8 cellular contexts compared by ENCODE assay signal in genomic region chr17:75323043-75323591, GRCh38. TPM values are rescaled to one million over a fixed set of nuclear protein-coding genes. Genes with fewer than 3 reads are reported as not detected.
DNase-seq lines count a peak whose midpoint lies in the region; ATAC-seq, FAIRE-seq and TF ChIP-seq lines count a peak whose summit lies in the region.

No MANE protein-coding gene starts in this region.

- TF ChIP-seq EP300 in GM12878 (IDR thresholded peaks at IDR 0.05; ENCODE audit: borderline replicate concordance in 1 of 2, control insufficient read depth in 1 of 2, low read depth in 2 of 2, low read length in 2 of 2) = no peak

- H3K27ac ChIP-seq in GM12878 (ENCODE audit: control insufficient read depth, insufficient read depth) = peak overlapping the region; percentile 78

- no peak overlapping the region for H3K4me3 ChIP-seq in GM12878

- peaks cover 29 to 34% of the 10 kb centered on the region in 2 experiments for H3K36me3 ChIP-seq in GM12878 (ENCODE audit: control insufficient read depth in 2 of 2, insufficient read depth in 2 of 2, low read length in 1 of 2)

- CTCF ChIA-PET in GM12878 (lab: Yijun Ruan, JAX) = interaction anchor here (0.6 to 13.8 kb wide), 24 partner anchors 9 to 99 kb away, joined by 3 to 182 read pairs (median 8); partner anchors contain the start of genes GRB2, MIF4GD and SLC25A19

- no peak for TF ChIP-seq POLR2A in GM12878 (IDR thresholded peaks at IDR 0.05; ENCODE audit: low read depth, low read length)

- RAD21 ChIA-PET in GM12878 (lab: Charles Lee; ENCODE audit: unreplicated experiment) = interaction anchor here (0.6 to 16.3 kb wide), 22 partner anchors 13 to 361 kb away, joined by 3 to 364 read pairs (median 6); partner anchors contain the start of genes GRB2, MIF4GD and SLC25A19

- H3K27me3 ChIP-seq in GM12878 (replicated peaks in 1 of 2; ENCODE audit: control insufficient read depth in 2 of 2, insufficient read depth in 2 of 2, low read length in 1 of 2) = no peaks in the 10 kb centered on the region

- peak; percentile 90 for DNase-seq in activated gamma-delta T cell treated with Interleukin-2 at 50 U/mL for 16 hours
- no peak for DNase-seq in activated gamma-delta T cell (lab: John Stamatoyannopoulos, UW)
- DNase-seq in NCI-H2107 treated with DMSO at 0.1 percent for 48 hours (lab: John Stamatoyannopoulos, UW; ENCODE audit: unreplicated experiment) = peak; percentile 54
- no peak for DNase-seq in GM12878 (ENCODE audit: low read depth, low spot score)
- DNase-seq in hypothalamus (lab: John Stamatoyannopoulos, UW) = peak in 48 of 51 donors; percentile 13 to 91 (median 64)
- DNase-seq in smooth muscle cell of the brain vasculature (ENCODE audit: low read depth, low spot score) = peak; percentile 70

- peak overlapping the region; percentile 10; the same call in 1 of the 2 replicates for H3K9ac ChIP-seq in GM12878 (ENCODE audit: control insufficient read depth, insufficient read depth, low read length)

- TF ChIP-seq RAD21 in GM12878 (IDR thresholded peaks at IDR 0.05; ENCODE audit: insufficient read depth, low read depth, low read length) = peak; percentile 87

- intact Hi-C loops in GM12878 (cut with micrococcal nuclease; ENCODE audit: unreplicated experiment) = loop anchor here (1.0 to 5.0 kb wide), 2 partner anchors 36 to 81 kb away; partner anchors contain the start of gene SLC25A19

- no peaks in the 10 kb centered on the region for H3K9me3 ChIP-seq in GM12878 (replicated peaks; ENCODE audit: control insufficient read depth, insufficient read depth, low read length)

- POLR2A ChIA-PET in GM12878 (lab: Charles Lee) = interaction anchor here (0.6 to 13.4 kb wide), 19 partner anchors 11 to 83 kb away, joined by 3 to 255 read pairs (median 6); partner anchors contain the start of genes GRB2 and SLC25A19

- H2AFZ ChIP-seq in GM12878 (ENCODE audit: control insufficient read depth, low read depth, low read length) = no peak overlapping the region

- no TSS peak for BruUV-seq in GM12878 (replicated peaks; lab: Mats Ljungman, UMichigan)

- peaks cover 62% of the 10 kb centered on the region for H3K4me1 ChIP-seq in GM12878 (ENCODE audit: control insufficient read depth, insufficient read depth, low read length)

- ATAC-seq in GM12878 = peak; percentile 66
- ATAC-seq in GM21576 (IDR thresholded peaks at IDR 0.05; ENCODE audit: unreplicated experiment) = no peak

- FAIRE-seq in TTC549 (lab: Jason Lieb, UNC) (peak; percentile 15), GM12878 (lab: Jason Lieb, UNC) (peak; percentile 65)

- SMC1A ChIA-PET in GM12878 (lab: Charles Lee; ENCODE audit: uncharacterized antibody, unreplicated experiment) = interaction anchor here (0.7 to 13.5 kb wide), 19 partner anchors 13 to 209 kb away, joined by 3 to 243 read pairs (median 16); partner anchors contain the start of genes GRB2 and SLC25A19

- H3K79me2 ChIP-seq in GM12878 (ENCODE audit: control insufficient read depth, insufficient read depth, low read length) = peaks cover 52% of the 10 kb centered on the region

- WGBS in GM12878 (ENCODE audit: insufficient coverage, insufficient replicate concordance, low lambda C conversion rate, missing lambda C conversion rate) = 16% methylated on average over 6 of the region's 6 CpGs

- no peaks in the 10 kb centered on the region for H4K20me1 ChIP-seq in GM12878 (ENCODE audit: control insufficient read depth, insufficient read depth)

- in situ Hi-C loops in GM12878 (cut with MboI) = no loop called here

- H3K4me2 ChIP-seq in GM12878 (ENCODE audit: control insufficient read depth, insufficient read depth) = peak overlapping the region; percentile 21

- peak; percentile 68 to 77 (median 76); a peak in 5 of 6 replicates for TF ChIP-seq CTCF in GM12878 (IDR thresholded peaks at IDR 0.05 in 2 of 3, conservative IDR thresholded peaks at IDR 0.05 in 1 of 3; ENCODE audit: control insufficient read depth in 2 of 3, extremely low read depth in 1 of 3, insufficient read depth in 1 of 3, low read depth in 3 of 3, low read length in 3 of 3)

TF ChIP-seq in GM12878, 131 proteins besides CTCF, POLR2A, EP300 and RAD21 (continues in another document):
- no peak for TF ChIP-seq MYC (IDR thresholded peaks at IDR 0.05; ENCODE audit: insufficient read depth, insufficient read length, insufficient replicate concordance, low read length, severe bottlenecking)
- TF ChIP-seq SP1 (IDR thresholded peaks at IDR 0.05; ENCODE audit: low read depth, low read length) = no peak
- no peak for TF ChIP-seq HDAC2 (IDR thresholded peaks at IDR 0.05)
- no peak for TF ChIP-seq NR2C2 (IDR thresholded peaks at IDR 0.05; ENCODE audit: borderline replicate concordance, control insufficient read depth, insufficient read length, low read depth)
- no peak for TF ChIP-seq MTA3 (IDR thresholded peaks at IDR 0.05; ENCODE audit: borderline replicate concordance, low read length)
- no peak for TF ChIP-seq ZZZ3 (IDR thresholded peaks at IDR 0.05; ENCODE audit: control insufficient read depth, insufficient read length, low read depth)
- TF ChIP-seq FOXK2 (IDR thresholded peaks at IDR 0.05) = no peak
- no peak for TF ChIP-seq POU2F2 (IDR thresholded peaks at IDR 0.05; ENCODE audit: borderline replicate concordance, low read depth, low read length)
- no peak for TF ChIP-seq ZNF274 (IDR thresholded peaks at IDR 0.05; ENCODE audit: insufficient read depth, insufficient read length)
- no peak for TF ChIP-seq SMAD1 (IDR thresholded peaks at IDR 0.05; ENCODE audit: low read depth, partially characterized antibody)
- no peak for TF ChIP-seq PAX5 (IDR thresholded peaks at IDR 0.05; ENCODE audit: borderline replicate concordance, low read depth, low read length)
- peak; percentile 92 for TF ChIP-seq SMC3 (IDR thresholded peaks at IDR 0.05; ENCODE audit: borderline replicate concordance, low read length)
- no peak for TF ChIP-seq SUPT20H (IDR thresholded peaks at IDR 0.05; ENCODE audit: borderline replicate concordance, control insufficient read depth, low read depth, low read length)
- no peak for TF ChIP-seq RCOR1 (conservative IDR thresholded peaks at IDR 0.05; ENCODE audit: low read depth, low read length)
- 0 out of 2 replicates have a peak, but pooled peaks have one; percentile 37 for TF ChIP-seq RB1 (IDR thresholded peaks at IDR 0.05; ENCODE audit: borderline replicate concordance)
- TF ChIP-seq CBX5 (IDR thresholded peaks at IDR 0.05; ENCODE audit: low read depth) = peak; percentile 39; the same call in 1 of the 2 replicates

RNA-seq across cellular contexts. Expression of gene SLC25A19, which starts 33.9 kb away (rescaled TPM):
- 89.0 and 97.1 TPM in 2 replicates for total RNA-seq in GM12878 (2013; cell fraction: nucleolus; rRNA removed)
- total RNA-seq in GM12878 (2014; rRNA removed) (55.6 and 58.3 TPM in 2 replicates), GM12878 (2014; rRNA removed; fragmentation: Illumina TruSeq; extraction: Trizol) (39.7 and 49.1 TPM in 2 replicates), GM12878 (2021) (59.6 and 60.6 TPM in 2 replicates)
- polyA plus RNA-seq in GM12878 (2011; ENCODE audit: low read depth) = 19.4 TPM
- polyA plus RNA-seq in GM12878 (2011; rRNA removed) (28.3 and 39.2 TPM in 2 replicates), GM12878 (2014; fragmentation: Illumina TruSeq; extraction: Trizol) (24.1 and 45.5 TPM in 2 replicates), GM12878 (2014; fragmentation: Nextera tagmentation; extraction: Ambion mirVana) (10 to 100 TPM; 32.9 to 43.1 TPM), GM12878 (2014; rRNA removed) (68.5 and 69.4 TPM in 2 replicates), GM12878 (2016; fragmentation: Nextera tagmentation; extraction: Ambion mirVana) (10 to 100 TPM; 77.0 to 91.6 TPM)
- polyA plus RNA-seq in GM12878 (2011; cell fraction: cytosol; rRNA removed) = 62.0 and 77.9 TPM in 2 replicates
- 63.2 and 65.7 TPM in 2 replicates for polyA plus RNA-seq in GM12878 (2011; cell fraction: nucleus; rRNA removed)
- polyA plus RNA-seq in GM12878 (2012) = 31.7 and 40.1 TPM in 2 replicates
- 27.9 and 43.7 TPM in 2 replicates for polyA minus RNA-seq in GM12878 (2011; rRNA and poly(A)+ RNA removed)
- 16.3 and 17.8 TPM in 2 replicates for polyA minus RNA-seq in GM12878 (2011; cell fraction: cytosol; rRNA and poly(A)+ RNA removed)
- polyA minus RNA-seq in GM12878 (2011; cell fraction: nucleus; rRNA and poly(A)+ RNA removed) = 19.6 and 37.5 TPM in 2 replicates

RNA-seq across cellular contexts. Expression of gene MIF4GD, which starts 52.1 kb away (rescaled TPM):
- total RNA-seq in GM12878 (2013; cell fraction: nucleolus; rRNA removed) = 10.9 and 13.8 TPM in 2 replicates
- total RNA-seq in GM12878 (2014; rRNA removed) = 43.9 and 44.3 TPM in 2 replicates
- 22.8 and 23.4 TPM in 2 replicates for total RNA-seq in GM12878 (2014; rRNA removed; fragmentation: Illumina TruSeq; extraction: Trizol)
- 40.0 and 45.6 TPM in 2 replicates for total RNA-seq in GM12878 (2021)
- 30.0 TPM for polyA plus RNA-seq in GM12878 (2011; ENCODE audit: low read depth)
- 49.8 and 66.1 TPM in 2 replicates for polyA plus RNA-seq in GM12878 (2011; rRNA removed)
- 94.7 and 108 TPM in 2 replicates for polyA plus RNA-seq in GM12878 (2011; cell fraction: cytosol; rRNA removed)
- polyA plus RNA-seq in GM12878 (2011; cell fraction: nucleus; rRNA removed) = 65.0 and 80.8 TPM in 2 replicates
- 33.3 and 39.1 TPM in 2 replicates for polyA plus RNA-seq in GM12878 (2012)
- polyA plus RNA-seq in GM12878 (2014; fragmentation: Illumina TruSeq; extraction: Trizol) = 20.4 and 42.0 TPM in 2 replicates
- 10 to 100 TPM; 94.7 to 96.2 TPM for polyA plus RNA-seq in GM12878 (2014; fragmentation: Nextera tagmentation; extraction: Ambion mirVana)
- 49.6 and 57.0 TPM in 2 replicates for polyA plus RNA-seq in GM12878 (2014; rRNA removed)
- polyA plus RNA-seq in GM12878 (2016; fragmentation: Nextera tagmentation; extraction: Ambion mirVana) = 10 to 100 TPM; 63.3 to 69.4 TPM
- polyA minus RNA-seq in GM12878 (2011; rRNA and poly(A)+ RNA removed) = 47.0 and 62.1 TPM in 2 replicates
- polyA minus RNA-seq in GM12878 (2011; cell fraction: cytosol; rRNA and poly(A)+ RNA removed) = 17.5 and 19.3 TPM in 2 replicates
- 10.2 and 17.5 TPM in 2 replicates for polyA minus RNA-seq in GM12878 (2011; cell fraction: nucleus; rRNA and poly(A)+ RNA removed)

Comparison
In these comparisons a context has a peak if more than half of its experiments do, and no peak if none do; other contexts are left out.
1. DNase-seq: peak in activated gamma-delta T cell treated with Interleukin-2 at 50 U/mL for 16 hours (single experiment), NCI-H2107 treated with DMSO at 0.1 percent for 48 hours (single experiment), hypothalamus (48 of 51) and smooth muscle cell of the brain vasculature (single experiment); none in activated gamma-delta T cell (single experiment) and GM12878 (single experiment).